In genomic region chr2:65055427-65056214, GRCh38 we compare ENCODE assay signal across 1 cellular context.
TF ChIP-seq lines count a peak whose summit lies in the region.

No MANE protein-coding gene starts in this region.

TF ChIP-seq in HepG2, 621 proteins besides CTCF, POLR2A, EP300 and RAD21 (continued from another document):
- TF ChIP-seq, protein P1, sequence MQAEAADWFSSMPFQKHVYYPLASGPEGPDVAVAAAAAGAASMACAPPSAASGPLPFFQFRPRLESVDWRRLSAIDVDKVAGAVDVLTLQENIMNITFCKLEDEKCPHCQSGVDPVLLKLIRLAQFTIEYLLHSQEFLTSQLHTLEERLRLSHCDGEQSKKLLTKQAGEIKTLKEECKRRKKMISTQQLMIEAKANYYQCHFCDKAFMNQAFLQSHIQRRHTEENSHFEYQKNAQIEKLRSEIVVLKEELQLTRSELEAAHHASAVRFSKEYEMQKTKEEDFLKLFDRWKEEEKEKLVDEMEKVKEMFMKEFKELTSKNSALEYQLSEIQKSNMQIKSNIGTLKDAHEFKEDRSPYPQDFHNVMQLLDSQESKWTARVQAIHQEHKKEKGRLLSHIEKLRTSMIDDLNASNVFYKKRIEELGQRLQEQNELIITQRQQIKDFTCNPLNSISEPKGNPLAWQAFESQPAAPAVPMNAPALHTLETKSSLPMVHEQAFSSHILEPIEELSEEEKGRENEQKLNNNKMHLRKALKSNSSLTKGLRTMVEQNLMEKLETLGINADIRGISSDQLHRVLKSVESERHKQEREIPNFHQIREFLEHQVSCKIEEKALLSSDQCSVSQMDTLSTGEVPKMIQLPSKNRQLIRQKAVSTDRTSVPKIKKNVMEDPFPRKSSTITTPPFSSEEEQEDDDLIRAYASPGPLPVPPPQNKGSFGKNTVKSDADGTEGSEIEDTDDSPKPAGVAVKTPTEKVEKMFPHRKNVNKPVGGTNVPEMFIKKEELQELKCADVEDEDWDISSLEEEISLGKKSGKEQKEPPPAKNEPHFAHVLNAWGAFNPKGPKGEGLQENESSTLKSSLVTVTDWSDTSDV (CRISPR knock-in tag; IDR thresholded peaks at IDR 0.05), result peak; percentile 88; the same call in 1 of the 2 replicates
- TF ChIP-seq, protein P2, sequence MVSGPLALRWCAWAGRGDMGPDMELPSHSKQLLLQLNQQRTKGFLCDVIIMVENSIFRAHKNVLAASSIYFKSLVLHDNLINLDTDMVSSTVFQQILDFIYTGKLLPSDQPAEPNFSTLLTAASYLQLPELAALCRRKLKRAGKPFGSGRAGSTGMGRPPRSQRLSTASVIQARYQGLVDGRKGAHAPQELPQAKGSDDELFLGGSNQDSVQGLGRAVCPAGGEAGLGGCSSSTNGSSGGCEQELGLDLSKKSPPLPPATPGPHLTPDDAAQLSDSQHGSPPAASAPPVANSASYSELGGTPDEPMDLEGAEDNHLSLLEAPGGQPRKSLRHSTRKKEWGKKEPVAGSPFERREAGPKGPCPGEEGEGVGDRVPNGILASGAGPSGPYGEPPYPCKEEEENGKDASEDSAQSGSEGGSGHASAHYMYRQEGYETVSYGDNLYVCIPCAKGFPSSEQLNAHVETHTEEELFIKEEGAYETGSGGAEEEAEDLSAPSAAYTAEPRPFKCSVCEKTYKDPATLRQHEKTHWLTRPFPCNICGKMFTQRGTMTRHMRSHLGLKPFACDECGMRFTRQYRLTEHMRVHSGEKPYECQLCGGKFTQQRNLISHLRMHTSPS (CRISPR knock-in tag; IDR thresholded peaks at IDR 0.05; ENCODE audit: low read depth), result no peak; the same call in 1 of the 2 replicates
- TF ChIP-seq ZNF496 (CRISPR knock-in tag; IDR thresholded peaks at IDR 0.05; ENCODE audit: insufficient replicate concordance) (no peak), ZSCAN9 (CRISPR knock-in tag; IDR thresholded peaks at IDR 0.05; ENCODE audit: borderline replicate concordance) (0 out of 2 replicates have a peak, but pooled peaks have one; percentile 48), ZNF280B (CRISPR knock-in tag; IDR thresholded peaks at IDR 0.05; ENCODE audit: borderline replicate concordance) (peak; percentile 91), GTF3A (CRISPR knock-in tag; conservative IDR thresholded peaks at IDR 0.05) (no peak)
